ENCODE assay signal across 21 cellular contexts in genomic region chr3:172300187-172300586, GRCh38.
A peak's percentile ranks its signal among the peaks of the same experiment; 100 is the strongest.
DNase-seq lines count a peak whose midpoint lies in the region; ATAC-seq and TF ChIP-seq lines count a peak whose summit lies in the region.
"Had no signal": no experiment of that assay in that cellular context is flagged by ENCODE, and none has a peak within 500 bp of the region (broad histone marks: within the 10 kb centered on the region; RNA-seq: fewer than 3 reads in every experiment).

No MANE protein-coding gene starts in this region.

- DNase-seq in A673 (ENCODE audit: low spot score) (peak; percentile 28), WTC11 (ENCODE audit: low spot score) (no peak), osteocyte (ENCODE audit: extremely low spot score, unreplicated experiment) (no peak), A172 (ENCODE audit: low spot score) (no peak), hepatocyte (ENCODE audit: low spot score) (no peak), 8988T (no peak)
- DNase-seq: CD4-positive, CD25-positive, alpha-beta regulatory T cell; DMS153; KG1; MM.1S; NCI-H1694; NCI-H2029 treated with DMSO at 0.1 percent for 48 hours; NCI-H2227 treated with DMSO at 0.1 percent for 48 hours; NCI-H526 treated with DMSO at 0.1 percent for 48 hours; Right ventricle myocardium superior; RPMI8226 had no signal

- H3K27ac ChIP-seq in A673 (ENCODE audit: low read depth, low read length, poor library complexity, severe bottlenecking) (no peak overlapping the region), HUES6 (ENCODE audit: low read depth, low read length) (peak overlapping the region; percentile 82), hepatocyte (no peak overlapping the region)
- H3K27ac ChIP-seq: 22Rv1, BLaER1, SJSA1 had no signal

- no peaks in the 10 kb centered on the region for H3K9me2 ChIP-seq in hepatocyte (replicated peaks; ENCODE audit: insufficient read depth)

- H3K9me3 ChIP-seq in A673 (ENCODE audit: low read depth, low read length, poor library complexity, severe bottlenecking) (no peaks in the 10 kb centered on the region), HUES6 (ENCODE audit: control insufficient read depth, insufficient read depth, low read depth, low read length) (no peaks in the 10 kb centered on the region), hepatocyte (ENCODE audit: low read depth) (no peaks in the 10 kb centered on the region)
- H3K9me3 ChIP-seq: BLaER1, SJSA1 had no signal

- H3K4me3 ChIP-seq in A673 (ENCODE audit: low read depth, low read length, poor library complexity, severe bottlenecking) (no peak overlapping the region), HUES6 (ENCODE audit: low read depth, low read length) (no peak overlapping the region), hepatocyte (no peak overlapping the region)
- H3K4me3 ChIP-seq: BLaER1, SJSA1 had no signal

- peak overlapping the region; percentile 30; the same call in 1 of the 2 replicates for H3K4me3 Mint-ChIP-seq in WTC11
- H3K4me3 Mint-ChIP-seq in osteocyte (ENCODE audit: unreplicated experiment), result no peak overlapping the region
- H3K4me3 Mint-ChIP-seq: CD4-positive, CD25-positive, alpha-beta regulatory T cell had no signal

- H3K27ac Mint-ChIP-seq in WTC11 (peak overlapping the region; percentile 91), osteocyte (ENCODE audit: unreplicated experiment) (peak overlapping the region; percentile 14)
- H3K27ac Mint-ChIP-seq: CD4-positive, CD25-positive, alpha-beta regulatory T cell had no signal

- H2AFZ ChIP-seq in hepatocyte, result no peak overlapping the region

- no peak for TF ChIP-seq CTCF in A673 (conservative IDR thresholded peaks at IDR 0.05; ENCODE audit: low read depth, low read length)
- no peak for TF ChIP-seq CTCF in WTC11 (IDR thresholded peaks at IDR 0.05)
- no peak for TF ChIP-seq CTCF in osteocyte (IDR thresholded peaks at IDR 0.05)
- TF ChIP-seq CTCF in hepatocyte (IDR thresholded peaks at IDR 0.05; ENCODE audit: poor library complexity), result no peak

- H3K79me2 ChIP-seq in hepatocyte, result peaks cover 3% of the 10 kb centered on the region

- H4K20me1 ChIP-seq in hepatocyte (ENCODE audit: insufficient read depth, poor library complexity, severe bottlenecking), result no peaks in the 10 kb centered on the region
- H4K20me1 ChIP-seq: BLaER1 had no signal

- CTCF ChIA-PET in A673 (lab: Charles Lee) (interaction anchor here (1.2 kb wide), 1 partner anchor 34 kb away, joined by 5 read pairs; no protein-coding TSS in a partner anchor), WTC11 (lab: Charles Lee) (interaction anchor here (1.3 to 1.8 kb wide), 5 partner anchors 11 to 528 kb away, joined by 3 to 8 read pairs (median 4); no protein-coding TSS in a partner anchor)

- no peak overlapping the region for H3K4me2 ChIP-seq in hepatocyte
- H3K4me2 ChIP-seq: BLaER1 had no signal

- no peaks in the 10 kb centered on the region for H3K36me3 ChIP-seq in A673 (ENCODE audit: insufficient read depth, low read length, poor library complexity, severe bottlenecking)
- H3K36me3 ChIP-seq in HUES6 (ENCODE audit: control insufficient read depth, insufficient read depth, low read length), result peaks cover 41% of the 10 kb centered on the region
- no peaks in the 10 kb centered on the region for H3K36me3 ChIP-seq in hepatocyte (replicated peaks; ENCODE audit: insufficient read depth, low read depth)

- H3K4me1 Mint-ChIP-seq in WTC11 (peaks cover 45% of the 10 kb centered on the region), osteocyte (ENCODE audit: unreplicated experiment) (peaks cover 2% of the 10 kb centered on the region)
- H3K4me1 Mint-ChIP-seq: CD4-positive, CD25-positive, alpha-beta regulatory T cell had no signal

- ATAC-seq in WTC11, result no peak
- ATAC-seq: HCT116 had no signal

- POLR2A ChIA-PET in A673 (lab: Charles Lee; ENCODE audit: low non-redundant PET), result interaction anchor here (0.6 kb wide), 1 partner anchor 25 kb away, joined by 4 read pairs; no protein-coding TSS in a partner anchor
- POLR2A ChIA-PET in WTC11 (lab: Charles Lee), result no interaction called here

- H3K36me3 Mint-ChIP-seq in WTC11 (peaks cover 25% of the 10 kb centered on the region), osteocyte (ENCODE audit: unreplicated experiment) (peaks cover 66% of the 10 kb centered on the region)

- intact Hi-C loops in A673 (cut with micrococcal nuclease; ENCODE audit: unreplicated experiment), result no loop called here

- 67% methylated on average over 2 of the region's 2 CpGs for WGBS in hepatocyte (ENCODE audit: low lambda C conversion rate, missing lambda C conversion rate)

- H3K27me3 ChIP-seq in A673 (replicated peaks; ENCODE audit: insufficient read depth, low read depth, low read length, poor library complexity), result no peaks in the 10 kb centered on the region
- no peaks in the 10 kb centered on the region for H3K27me3 ChIP-seq in HUES6 (ENCODE audit: control insufficient read depth, insufficient read depth, low read length)
- H3K27me3 ChIP-seq in hepatocyte, result no peaks in the 10 kb centered on the region
- H3K27me3 ChIP-seq: BLaER1, SJSA1 had no signal

- H3K4me1 ChIP-seq in A673 (ENCODE audit: insufficient read depth, low read length, poor library complexity, severe bottlenecking) (peaks cover 6% of the 10 kb centered on the region), HUES6 (ENCODE audit: control insufficient read depth, insufficient read depth, low read length) (peaks cover 28% of the 10 kb centered on the region), hepatocyte (ENCODE audit: insufficient read depth) (peaks cover 4% of the 10 kb centered on the region)
- H3K4me1 ChIP-seq: BLaER1 had no signal

- H3K9me3 Mint-ChIP-seq in WTC11 (no peaks in the 10 kb centered on the region), osteocyte (ENCODE audit: unreplicated experiment) (no peaks in the 10 kb centered on the region)
- H3K9me3 Mint-ChIP-seq: CD4-positive, CD25-positive, alpha-beta regulatory T cell had no signal

- BruUV-seq in A673 (replicated peaks; lab: Mats Ljungman, UMichigan), result no TSS peak

- no peaks in the 10 kb centered on the region for H3K27me3 Mint-ChIP-seq in WTC11 (ENCODE audit: low read depth)
- no peaks in the 10 kb centered on the region for H3K27me3 Mint-ChIP-seq in osteocyte (ENCODE audit: unreplicated experiment)
- H3K27me3 Mint-ChIP-seq: CD4-positive, CD25-positive, alpha-beta regulatory T cell had no signal

- H3K9ac ChIP-seq in HUES6 (ENCODE audit: low read length), result peak overlapping the region; percentile 11
- H3K9ac ChIP-seq: BLaER1 had no signal

TF ChIP-seq in WTC11, 78 proteins besides CTCF, POLR2A, EP300 and RAD21:
- TF ChIP-seq SOX15 (CRISPR knock-in tag; IDR thresholded peaks at IDR 0.05) (no peak), FOXK1 (CRISPR knock-in tag; IDR thresholded peaks at IDR 0.05) (no peak), ATF2 (CRISPR knock-in tag; IDR thresholded peaks at IDR 0.05; ENCODE audit: borderline replicate concordance, low read depth) (no peak), SMAD3 (CRISPR knock-in tag; IDR thresholded peaks at IDR 0.05; ENCODE audit: borderline replicate concordance) (no peak)
